ENCODE assay signal across 29 cellular contexts in the genomic region with DNA sequence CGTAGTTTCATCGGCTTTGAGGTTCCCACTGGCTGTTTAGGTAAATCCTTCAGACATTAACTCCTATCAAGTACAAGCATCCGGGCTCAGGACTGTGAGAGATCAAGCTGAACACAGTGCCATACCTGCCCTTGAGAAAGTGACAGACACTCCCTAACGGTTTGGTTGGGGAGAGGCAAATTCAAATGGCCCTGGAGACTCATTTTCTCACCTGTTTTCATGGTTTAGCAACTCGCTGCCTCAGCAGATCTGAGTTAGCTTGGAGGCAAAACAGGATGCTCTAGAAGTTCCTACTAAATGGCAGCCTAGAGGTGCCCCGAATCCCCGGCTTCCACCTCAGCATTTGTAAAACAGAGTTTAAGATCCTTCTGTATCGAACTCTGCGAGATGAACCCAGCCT. TPM values are rescaled to one million over a fixed set of nuclear protein-coding genes. Genes with fewer than 3 reads are reported as not detected.
DNase-seq lines count a peak whose midpoint lies in the region; ATAC-seq, FAIRE-seq and TF ChIP-seq lines count a peak whose summit lies in the region.
"Had no signal": no experiment of that assay in that cellular context is flagged by ENCODE, and none has a peak within 500 bp of the region (broad histone marks: within the 10 kb centered on the region; RNA-seq: fewer than 3 reads in every experiment).

No MANE protein-coding gene starts in this region.

- H3K9me3 ChIP-seq in CD4-positive, alpha-beta T cell (ENCODE audit: control insufficient read depth, low read length), result no peaks in the 10 kb centered on the region
- H3K9me3 ChIP-seq in OCI-LY7 (ENCODE audit: low read length) (no peaks in the 10 kb centered on the region), mesenchymal stem cell (ENCODE audit: control insufficient read depth, low read length) (no peaks in the 10 kb centered on the region)
- H3K9me3 ChIP-seq: left lung, neutrophil, transverse colon had no signal

- H2BK5ac ChIP-seq in mesenchymal stem cell (ENCODE audit: low read depth, low read length, poor library complexity, severe bottlenecking), result no peak overlapping the region

- no peak overlapping the region for H4K91ac ChIP-seq in mesenchymal stem cell (ENCODE audit: low read length)

- H2BK15ac ChIP-seq in mesenchymal stem cell (ENCODE audit: low read depth, poor library complexity, severe bottlenecking), result no peak overlapping the region

- H3K9me3 Mint-ChIP-seq in CD4-positive, alpha-beta T cell, result no peaks in the 10 kb centered on the region
- H3K9me3 Mint-ChIP-seq: activated CD4-positive, alpha-beta T cell treated with anti-CD3 and anti-CD28 coated beads, Interleukin-2, amount 10 ng/mL, durations not matched to agents 24 days and 14 days; activated T-cell treated with anti-CD3 and anti-CD28 coated beads, Interleukin-2, amount 50 U/mL, for 4 hours had no signal

- no peak overlapping the region for H3K18ac ChIP-seq in mesenchymal stem cell (ENCODE audit: low read depth in 1 of 2, low read length in 2 of 2)

- ATAC-seq in CD4-positive, alpha-beta T cell (ENCODE audit: poor library complexity), result no peak
- ATAC-seq: activated T-cell treated with anti-CD3 and anti-CD28 coated beads, Interleukin-2, amount 50 U/mL, for 4 hours; esophagus mucosa; left lung had no signal

- H3K4me2 ChIP-seq in OCI-LY7 (ENCODE audit: low read length), result no peak overlapping the region
- no peak overlapping the region for H3K4me2 ChIP-seq in mesenchymal stem cell (ENCODE audit: low read length, poor library complexity, severe bottlenecking)

- no peak overlapping the region for H2BK120ac ChIP-seq in mesenchymal stem cell (ENCODE audit: low read depth, low read length)

- H3K4me1 ChIP-seq in OCI-LY7 (ENCODE audit: insufficient read depth, low read length, poor library complexity, severe bottlenecking), result peaks cover 12% of the 10 kb centered on the region
- H3K4me1 ChIP-seq in mesenchymal stem cell (ENCODE audit: control insufficient read depth, insufficient read depth, low read depth, low read length), result peaks cover 20% of the 10 kb centered on the region

- H3K4me1 Mint-ChIP-seq in CD4-positive, alpha-beta T cell (ENCODE audit: low read depth), result peaks cover 28% of the 10 kb centered on the region

- no peak for TF ChIP-seq CTCF in CD4-positive, alpha-beta T cell (IDR thresholded peaks at IDR 0.05)
- no peak for TF ChIP-seq CTCF in OCI-LY7 (conservative IDR thresholded peaks at IDR 0.05; ENCODE audit: low read length)

- H3K4me3 ChIP-seq in OCI-LY7 (ENCODE audit: low read depth, low read length, poor library complexity, severe bottlenecking) (no peak overlapping the region), mesenchymal stem cell (ENCODE audit: insufficient read depth in 1 of 2, low read depth in 1 of 2, low read length in 2 of 2) (no peak overlapping the region)
- H3K4me3 ChIP-seq: left lung, transverse colon had no signal

- no peak overlapping the region for H3K4ac ChIP-seq in mesenchymal stem cell (ENCODE audit: low read depth in 1 of 2, low read length in 2 of 2)

- no peak overlapping the region for H3K9ac ChIP-seq in mesenchymal stem cell (ENCODE audit: low read length)

- peak overlapping the region; percentile 29 for H3K27ac Mint-ChIP-seq in CD4-positive, alpha-beta T cell
- H3K27ac Mint-ChIP-seq: activated CD4-positive, alpha-beta T cell treated with anti-CD3 and anti-CD28 coated beads, Interleukin-2, amount 10 ng/mL, durations not matched to agents 24 days and 14 days had no signal

- intact Hi-C loops in CD4-positive, alpha-beta T cell (cut with DNase I, micrococcal nuclease), result loop anchor here in 1 of 2 experiments (10.0 kb wide), 1 partner anchor 1137 kb away; a partner anchor contains a TSS
- intact Hi-C loops in OCI-LY7 (cut with micrococcal nuclease; ENCODE audit: unreplicated experiment), result no loop called here

- POLR2A ChIA-PET in CD4-positive, alpha-beta T cell (lab: Charles Lee), result no interaction called here
- POLR2A ChIA-PET in OCI-LY7 (lab: Charles Lee), result interaction anchor here (0.5 to 1.4 kb wide), 4 partner anchors 10 to 583 kb away, joined by 3 to 4 read pairs (median 4); no protein-coding TSS in a partner anchor

- H4K20me1 ChIP-seq in OCI-LY7 (ENCODE audit: insufficient read depth, low read length), result no peaks in the 10 kb centered on the region

- peak overlapping the region in 1 of 2 experiments; percentile 51 for H3K23ac ChIP-seq in mesenchymal stem cell (ENCODE audit: low read length in 2 of 2)

- H3K4me3 Mint-ChIP-seq in CD4-positive, alpha-beta T cell, result no peak overlapping the region
- H3K4me3 Mint-ChIP-seq: activated CD4-positive, alpha-beta T cell treated with anti-CD3 and anti-CD28 coated beads, Interleukin-2, amount 10 ng/mL, durations not matched to agents 24 days and 14 days; activated T-cell treated with anti-CD3 and anti-CD28 coated beads, Interleukin-2, amount 50 U/mL, for 4 hours had no signal

- H3K27me3 Mint-ChIP-seq in CD4-positive, alpha-beta T cell, result peaks cover 32% of the 10 kb centered on the region

- H3K36me3 Mint-ChIP-seq in CD4-positive, alpha-beta T cell (ENCODE audit: low read depth), result peaks cover 23% of the 10 kb centered on the region

- peaks cover 9% of the 10 kb centered on the region for H3K79me1 ChIP-seq in mesenchymal stem cell (replicated peaks; ENCODE audit: low read length, poor library complexity, severe bottlenecking)

- WGBS in mesenchymal stem cell, result 87% methylated on average over 7 of the region's 9 CpGs

- H2AK5ac ChIP-seq in mesenchymal stem cell (ENCODE audit: low read length, severe bottlenecking), result peak overlapping the region; percentile 26

- FAIRE-seq in GM19239 (lab: Jason Lieb, UNC), result peak; percentile 71
- FAIRE-seq: islet of Langerhans, RCC 7860 had no signal

- H3K27ac ChIP-seq in CD4-positive, alpha-beta T cell (ENCODE audit: low read depth, low read length), result no peak overlapping the region
- H3K27ac ChIP-seq in OCI-LY7 (ENCODE audit: low read depth, low read length, poor library complexity, severe bottlenecking) (no peak overlapping the region), mesenchymal stem cell (ENCODE audit: low read length, poor library complexity, severe bottlenecking) (no peak overlapping the region)
- H3K27ac ChIP-seq: left lung, neutrophil, transverse colon had no signal

- CTCF ChIA-PET in CD4-positive, alpha-beta T cell (lab: Charles Lee), result interaction anchor here (0.6 to 1.4 kb wide), 3 partner anchors 8 to 742 kb away, joined by 3 to 4 read pairs (median 3); no protein-coding TSS in a partner anchor
- CTCF ChIA-PET in OCI-LY7 (lab: Charles Lee; ENCODE audit: unreplicated experiment), result no interaction called here

- no peaks in the 10 kb centered on the region for H3K9me2 ChIP-seq in OCI-LY7 (ENCODE audit: insufficient read depth, low read length)

- H4K8ac ChIP-seq in mesenchymal stem cell (ENCODE audit: low read length), result no peak overlapping the region

- H2AFZ ChIP-seq in OCI-LY7 (ENCODE audit: low read length) (no peak overlapping the region), mesenchymal stem cell (ENCODE audit: low read depth, low read length) (no peak overlapping the region)

- H3K79me2 ChIP-seq in OCI-LY7 (ENCODE audit: insufficient read depth, low read depth, low read length), result no peaks in the 10 kb centered on the region

- BruUV-seq in OCI-LY7 (replicated peaks; lab: Mats Ljungman, UMichigan), result no TSS peak

- no peak overlapping the region for H2BK12ac ChIP-seq in mesenchymal stem cell (ENCODE audit: low read length in 2 of 2)

- H3K36me3 ChIP-seq in OCI-LY7 (ENCODE audit: insufficient read depth, low read length), result no peaks in the 10 kb centered on the region
- H3K36me3 ChIP-seq in mesenchymal stem cell (ENCODE audit: control insufficient read depth in 1 of 2, insufficient read depth in 2 of 2, low read depth in 1 of 2, low read length in 2 of 2), result no peaks in the 10 kb centered on the region
- H3K36me3 ChIP-seq: left lung, neutrophil, transverse colon, WERI-Rb-1 had no signal

- H3K27me3 ChIP-seq in CD4-positive, alpha-beta T cell (ENCODE audit: control insufficient read depth, insufficient read depth, low read length), result peaks cover 11% of the 10 kb centered on the region
- peaks cover 0 to 3% of the 10 kb centered on the region in 2 experiments for H3K27me3 ChIP-seq in mesenchymal stem cell (ENCODE audit: control insufficient read depth in 1 of 2, insufficient read depth in 1 of 2, low read length in 2 of 2)

- H3K14ac ChIP-seq in mesenchymal stem cell (ENCODE audit: low read length in 2 of 2), result no peak overlapping the region

- peak in 1 of 10 experiments; percentile 7 for DNase-seq in CD4-positive, alpha-beta T cell
- DNase-seq in GM19239 (ENCODE audit: insufficient read length, low spot score) (no peak), OCI-LY7 (ENCODE audit: low spot score) (peak; percentile 17), mesenchymal stem cell (no peak), UCSD-AML1 (lab: John Stamatoyannopoulos, UW; ENCODE audit: unreplicated experiment) (no peak), NCI-H526 treated with DMSO at 0.1 percent for 48 hours (lab: John Stamatoyannopoulos, UW) (no peak), NCI-H2227 (lab: John Stamatoyannopoulos, UW; ENCODE audit: unreplicated experiment) (no peak)
- DNase-seq: activated CD4-positive, alpha-beta T cell treated with anti-CD3 and anti-CD28 coated beads, Interleukin-2, amount 10 ng/mL, durations not matched to agents 24 days and 14 days; activated naive CD4-positive, alpha-beta T cell; activated T-cell treated with anti-CD3 and anti-CD28 coated beads, Interleukin-2, amount 50 U/mL, for 4 hours; Calu3; cerebellar nuclear complex; dermis blood vessel endothelial cell; DMS79; GDM1; glutamatergic neuron; NCI-H1105; NCI-H510A treated with DMSO at 0.1 percent for 48 hours; SIG-M5; stimulated activated CD4-positive, alpha-beta T cell treated with anti-CD3 and anti-CD28 coated beads, Interleukin-15, amount 100 ng/mL, for 24 hours; stimulated activated CD4-positive, alpha-beta T cell treated with anti-CD3 and anti-CD28 coated beads, Interleukin-4, amount 100 ng/mL, for 4 hours; T1000; transverse colon had no signal

RNA-seq across cellular contexts. Expression of a gene that starts 3.6 kb away (rescaled TPM):
- 10 to 100 TPM; 62.0 to 63.4 TPM for total RNA-seq in CD4-positive, alpha-beta T cell
- total RNA-seq in OCI-LY7 (2014; rRNA removed; shearing (Covaris generic)), result 11.6 and 12.1 TPM in 2 replicates
- 19.2 and 21.3 TPM in 2 replicates for total RNA-seq in OCI-LY7 (2022)
- 13.6 TPM for polyA plus RNA-seq in mesenchymal stem cell (2013, experiment 1 of 2)
- 14.5 TPM for polyA plus RNA-seq in mesenchymal stem cell (2013, experiment 2 of 2)

RNA-seq across cellular contexts. Expression of a gene that starts 41.7 kb away (rescaled TPM):
- total RNA-seq in CD4-positive, alpha-beta T cell, result 10 to 100 TPM; 35.2 to 37.8 TPM
- 12.7 and 20.2 TPM in 2 replicates for total RNA-seq in OCI-LY7 (2014; rRNA removed; shearing (Covaris generic))
- 35.5 and 40.4 TPM in 2 replicates for total RNA-seq in OCI-LY7 (2022)
- 391 TPM for polyA plus RNA-seq in mesenchymal stem cell (2013, experiment 1 of 2)
- polyA plus RNA-seq in mesenchymal stem cell (2013, experiment 2 of 2), result 399 TPM
